Comparison of ENCODE assay signal across 9 cellular contexts in the genomic region with DNA sequence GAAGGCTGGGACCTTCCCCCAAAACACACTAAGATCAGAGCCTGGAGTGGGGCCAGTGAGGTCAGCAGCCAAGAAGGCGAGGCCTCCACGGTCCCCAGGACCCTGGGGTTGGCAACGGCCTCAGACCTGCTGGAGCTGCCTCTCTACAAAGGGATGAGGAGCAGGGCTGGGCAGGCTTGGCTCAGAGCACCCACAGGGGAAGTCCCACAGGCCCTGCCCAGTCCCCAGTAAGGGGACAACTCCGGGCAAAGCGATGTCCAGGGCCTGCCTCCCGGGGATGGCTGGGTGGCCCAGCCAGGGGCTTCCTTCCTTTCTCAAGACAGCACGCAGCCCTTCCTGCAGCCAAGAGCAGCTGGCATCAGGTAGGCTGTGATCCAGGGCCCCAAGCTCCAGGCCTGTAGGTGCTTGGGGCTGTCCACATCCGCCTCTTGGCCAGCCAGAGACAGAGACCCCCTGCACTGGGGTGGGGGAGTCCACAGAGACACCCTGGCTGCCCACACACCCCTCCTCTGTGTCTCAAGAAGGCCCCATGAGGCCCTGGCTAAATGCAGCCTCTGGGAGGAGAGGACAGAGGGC. TPM values are rescaled to one million over a fixed set of nuclear protein-coding genes. Genes with fewer than 3 reads are reported as not detected.
DNase-seq lines count a peak whose midpoint lies in the region; ATAC-seq and TF ChIP-seq lines count a peak whose summit lies in the region.
"Had no signal": no experiment of that assay in that cellular context is flagged by ENCODE, and none has a peak within 500 bp of the region (broad histone marks: within the 10 kb centered on the region; RNA-seq: fewer than 3 reads in every experiment).

No MANE protein-coding gene starts in this region.

- H3K36me3 Mint-ChIP-seq in brain = peaks cover 12% of the 10 kb centered on the region
- H3K36me3 Mint-ChIP-seq in stimulated activated memory B cell treated with anti-CD40 and anti-IgM and Interleukin-4, amounts not matched to agents 10 μg/mL and 1 μg/mL and 100 μg/mL, for 72 hours = peaks cover 25% of the 10 kb centered on the region

- no peaks in the 10 kb centered on the region for H3K9me3 Mint-ChIP-seq in brain
- H3K9me3 Mint-ChIP-seq in stimulated activated memory B cell treated with anti-CD40 and anti-IgM and Interleukin-4, amounts not matched to agents 10 μg/mL and 1 μg/mL and 100 μg/mL, for 72 hours = no peaks in the 10 kb centered on the region

- no peak overlapping the region for H3K4me2 ChIP-seq in trophoblast cell (ENCODE audit: low read length)

- no peaks in the 10 kb centered on the region; the same call in none of the 2 replicates for H3K36me3 ChIP-seq in H7 (replicated peaks; ENCODE audit: control insufficient read depth, insufficient read depth, low read length)
- peaks cover 0 to 56% of the 10 kb centered on the region in 2 donors for H3K36me3 ChIP-seq in left lung
- peaks cover 41% of the 10 kb centered on the region for H3K36me3 ChIP-seq in BE2C
- H3K36me3 ChIP-seq in trophoblast cell (ENCODE audit: control insufficient read depth in 1 of 2, insufficient read depth in 2 of 2, low read length in 2 of 2) = peaks cover 66 to 72% of the 10 kb centered on the region in 2 experiments

- intact Hi-C loops in left lung (cut with DNase I) = no loop called here

- no peaks in the 10 kb centered on the region for H3K9me3 ChIP-seq in left lung
- H3K9me3 ChIP-seq in BE2C = no peaks in the 10 kb centered on the region
- H3K9me3 ChIP-seq in trophoblast cell (ENCODE audit: insufficient read depth, low read depth, low read length) = peaks cover 2% of the 10 kb centered on the region

- H4K8ac ChIP-seq in trophoblast cell (ENCODE audit: low read depth, low read length) = no peak overlapping the region

- H2BK5ac ChIP-seq in trophoblast cell (ENCODE audit: low read depth, low read length, poor library complexity) = no peak overlapping the region

- H3K14ac ChIP-seq in trophoblast cell (ENCODE audit: low read length) = no peak overlapping the region

- H2AK5ac ChIP-seq in trophoblast cell (ENCODE audit: low read length) = no peak overlapping the region

- peak overlapping the region in 1 of 5 experiments; percentile 63 for H3K4me3 Mint-ChIP-seq in brain
- H3K4me3 Mint-ChIP-seq in stimulated activated memory B cell treated with anti-CD40 and anti-IgM and Interleukin-4, amounts not matched to agents 10 μg/mL and 1 μg/mL and 100 μg/mL, for 72 hours = no peak overlapping the region

- no peaks in the 10 kb centered on the region for H3K27me3 Mint-ChIP-seq in brain
- H3K27me3 Mint-ChIP-seq in stimulated activated memory B cell treated with anti-CD40 and anti-IgM and Interleukin-4, amounts not matched to agents 10 μg/mL and 1 μg/mL and 100 μg/mL, for 72 hours = no peaks in the 10 kb centered on the region

- peak; percentile 37 for ATAC-seq in left lung
- ATAC-seq in stimulated activated memory B cell treated with anti-CD40 and anti-IgM and Interleukin-4, amounts not matched to agents 10 μg/mL and 1 μg/mL and 100 μg/mL, for 72 hours = no peak
- no peak for ATAC-seq in HG03159 (IDR thresholded peaks at IDR 0.05; ENCODE audit: unreplicated experiment)

- DNase-seq in H7 = peak; percentile 43
- peak in 1 of 2 donors; percentile 75 for DNase-seq in left lung
- DNase-seq in BE2C = no peak
- no peak for DNase-seq in HUDEP-2 (lab: John Stamatoyannopoulos, UW; ENCODE audit: unreplicated experiment in 76 of 76)
- no peak for DNase-seq in trophoblast cell
- DNase-seq: DMS53 had no signal

- H3K9ac ChIP-seq in trophoblast cell (ENCODE audit: low read length) = no peak overlapping the region

- H3K4me1 ChIP-seq in left lung (peaks cover 44 to 66% of the 10 kb centered on the region in 2 donors), BE2C (peaks cover 8% of the 10 kb centered on the region; the same call in 1 of the 2 replicates), trophoblast cell (ENCODE audit: control insufficient read depth in 1 of 2, insufficient read depth in 2 of 2, low read length in 2 of 2) (peaks cover 5 to 9% of the 10 kb centered on the region in 2 experiments)

- H3K4ac ChIP-seq in trophoblast cell (ENCODE audit: low read depth, low read length) = no peak overlapping the region

- H4K91ac ChIP-seq in trophoblast cell (ENCODE audit: low read depth, low read length) = no peak overlapping the region

- no peak overlapping the region for H3K4me3 ChIP-seq in H7 (ENCODE audit: insufficient read depth, low read depth, low read length)
- H3K4me3 ChIP-seq in left lung = no peak overlapping the region
- no peak overlapping the region for H3K4me3 ChIP-seq in BE2C (ENCODE audit: low read depth, low read length)
- H3K4me3 ChIP-seq in trophoblast cell (ENCODE audit: low read depth, low read length) = no peak overlapping the region

- H2BK12ac ChIP-seq in trophoblast cell (ENCODE audit: low read length) = no peak overlapping the region

- peaks cover 20% of the 10 kb centered on the region for H3K4me1 Mint-ChIP-seq in brain
- H3K4me1 Mint-ChIP-seq in stimulated activated memory B cell treated with anti-CD40 and anti-IgM and Interleukin-4, amounts not matched to agents 10 μg/mL and 1 μg/mL and 100 μg/mL, for 72 hours = peaks cover 18% of the 10 kb centered on the region

- no peak overlapping the region for H3K23ac ChIP-seq in trophoblast cell (ENCODE audit: low read length)

- WGBS in trophoblast cell (ENCODE audit: extremely low coverage, insufficient coverage, insufficient read length) = no CpG with 5 or more reads among the region's 8 CpGs

- no peak overlapping the region for H4K12ac ChIP-seq in trophoblast cell (ENCODE audit: low read depth, low read length)

- peaks cover 5% of the 10 kb centered on the region for H3K79me2 ChIP-seq in trophoblast cell (ENCODE audit: control insufficient read depth, insufficient read depth, low read length, poor library complexity)

- H3K27ac ChIP-seq in left lung (peak overlapping the region; percentile 73 to 79), trophoblast cell (ENCODE audit: low read depth, low read length) (no peak overlapping the region)

- H2BK120ac ChIP-seq in trophoblast cell (ENCODE audit: insufficient read depth, low read length, poor library complexity) = no peak overlapping the region

- H3K18ac ChIP-seq in trophoblast cell (ENCODE audit: low read length) = no peak overlapping the region

- TF ChIP-seq CTCF in brain (conservative IDR thresholded peaks at IDR 0.05) = no peak
- TF ChIP-seq CTCF in left lung (IDR thresholded peaks at IDR 0.05) = no peak
- TF ChIP-seq CTCF in BE2C (IDR thresholded peaks at IDR 0.05; ENCODE audit: low read depth, low read length) = no peak

- peak overlapping the region in 4 of 5 experiments; percentile 45 to 84 (median 66) for H3K27ac Mint-ChIP-seq in brain
- peak overlapping the region; percentile 79 for H3K27ac Mint-ChIP-seq in stimulated activated memory B cell treated with anti-CD40 and anti-IgM and Interleukin-4, amounts not matched to agents 10 μg/mL and 1 μg/mL and 100 μg/mL, for 72 hours

- H3K79me1 ChIP-seq in trophoblast cell (ENCODE audit: low read length) = peaks cover 3% of the 10 kb centered on the region

- H3K27me3 ChIP-seq in H7 (ENCODE audit: control insufficient read depth, insufficient read depth, low read length) (no peaks in the 10 kb centered on the region), left lung (no peaks in the 10 kb centered on the region), BE2C (no peaks in the 10 kb centered on the region), trophoblast cell (ENCODE audit: insufficient read depth, low read length) (no peaks in the 10 kb centered on the region)

- H2AFZ ChIP-seq in trophoblast cell (ENCODE audit: insufficient read depth, low read length, poor library complexity) = no peak overlapping the region

RNA-seq across cellular contexts. Expression of a gene that starts 5.7 kb away (rescaled TPM):
- 13.4 and 22.3 TPM in 2 replicates for total RNA-seq in H7 (2014; rRNA removed; shearing (Covaris generic))
- 58.0 TPM for polyA plus RNA-seq in brain (ENCODE audit: insufficient read depth, low read depth, low replicate concordance)
- 10 to 100 TPM; 52.4 to 84.6 TPM for total RNA-seq in left lung
- 37.7 TPM for polyA plus RNA-seq in BE2C (2012; ENCODE audit: insufficient read depth, insufficient read length, low read depth)
- 33.2 and 33.5 TPM in 2 replicates for polyA plus RNA-seq in trophoblast cell (2013)

RNA-seq across cellular contexts. Expression of a gene that starts 14.3 kb away (rescaled TPM):
- 8.5 and 16.4 TPM in 2 replicates for total RNA-seq in H7 (2014; rRNA removed; shearing (Covaris generic))
- 3.8 TPM for polyA plus RNA-seq in brain (ENCODE audit: insufficient read depth, low read depth, low replicate concordance)
- total RNA-seq in left lung = 10 to 100 TPM in 1 of 2 donors, 1 to 10 TPM in 1; 9.7 to 13.3 TPM
- 9.0 TPM for polyA plus RNA-seq in BE2C (2012; ENCODE audit: insufficient read depth, insufficient read length, low read depth)
- 13.2 and 13.7 TPM in 2 replicates for polyA plus RNA-seq in trophoblast cell (2013)

RNA-seq across cellular contexts. Expression of a gene that starts 14.3 kb away (rescaled TPM):
- total RNA-seq in H7 (2014; rRNA removed; shearing (Covaris generic)) = 0.96 and 2.4 TPM in 2 replicates
- 1.1 TPM for polyA plus RNA-seq in brain (ENCODE audit: insufficient read depth, low read depth, low replicate concordance)
- 1 to 10 TPM; 3.3 to 3.6 TPM for total RNA-seq in left lung
- 0.93 TPM for polyA plus RNA-seq in BE2C (2012; ENCODE audit: insufficient read depth, insufficient read length, low read depth)
- polyA plus RNA-seq in trophoblast cell (2013) = 1.2 and 1.5 TPM in 2 replicates
